ENCODE assay signal across 8 cellular contexts in genomic region chr7:28921822-28922221, GRCh38. TPM values are rescaled to one million over a fixed set of nuclear protein-coding genes. Genes with fewer than 3 reads are reported as not detected.
DNase-seq lines count a peak whose midpoint lies in the region; ATAC-seq and TF ChIP-seq lines count a peak whose summit lies in the region.

No MANE protein-coding gene starts in this region.

- H3K4me1 Mint-ChIP-seq in HFFc6 (ENCODE audit: low read depth) = peaks cover 6% of the 10 kb centered on the region; the same call in 1 of the 2 replicates
- H3K4me1 Mint-ChIP-seq in stimulated activated naive B cell treated with anti-CD40 and anti-IgM and Interleukin-4, amounts not matched to agents 10 μg/mL and 1 μg/mL and 100 μg/mL, for 72 hours = peaks cover 0 to 5% of the 10 kb centered on the region in 2 donors

- TF ChIP-seq CTCF in HFFc6 (IDR thresholded peaks at IDR 0.05) (peak; percentile 90), SK-N-SH (IDR thresholded peaks at IDR 0.05) (peak; percentile 97), choroid plexus epithelial cell (conservative IDR thresholded peaks at IDR 0.05; ENCODE audit: low read depth, low read length) (peak; percentile 92), left lung (IDR thresholded peaks at IDR 0.05) (peak; percentile 69 to 89)

- H3K4me3 Mint-ChIP-seq in HFFc6 = no peak overlapping the region
- no peak overlapping the region for H3K4me3 Mint-ChIP-seq in stimulated activated naive B cell treated with anti-CD40 and anti-IgM and Interleukin-4, amounts not matched to agents 10 μg/mL and 1 μg/mL and 100 μg/mL, for 72 hours

- intact Hi-C loops in left lung (cut with DNase I) = loop anchor here (5.0 to 10.0 kb wide), 3 partner anchors 183 to 485 kb away; no protein-coding TSS in a partner anchor

- H3K27ac ChIP-seq in SK-N-SH (ENCODE audit: low read depth in 2 of 2, low read length in 1 of 2) = peak overlapping the region in 1 of 2 experiments; percentile 93; a peak in 2 of 4 replicates
- H3K27ac ChIP-seq in left lung = no peak overlapping the region

- no peaks in the 10 kb centered on the region for H3K9me3 Mint-ChIP-seq in HFFc6
- no peaks in the 10 kb centered on the region for H3K9me3 Mint-ChIP-seq in stimulated activated naive B cell treated with anti-CD40 and anti-IgM and Interleukin-4, amounts not matched to agents 10 μg/mL and 1 μg/mL and 100 μg/mL, for 72 hours

- no peak overlapping the region for H3K27ac Mint-ChIP-seq in HFFc6
- no peak overlapping the region for H3K27ac Mint-ChIP-seq in stimulated activated naive B cell treated with anti-CD40 and anti-IgM and Interleukin-4, amounts not matched to agents 10 μg/mL and 1 μg/mL and 100 μg/mL, for 72 hours

- CTCF ChIA-PET in SK-N-SH (lab: Yijun Ruan, JAX) = interaction anchor here (0.6 to 19.1 kb wide), 129 partner anchors 10 to 1000 kb away, joined by 3 to 1647 read pairs (median 5); partner anchors contain the start of genes CHN2, CPVL and TRIL

- no peaks in the 10 kb centered on the region for H3K36me3 ChIP-seq in SK-N-SH (replicated peaks in 1 of 2; ENCODE audit: control insufficient read depth in 1 of 2, insufficient read depth in 2 of 2, low read length in 1 of 2)
- H3K36me3 ChIP-seq in left lung = no peaks in the 10 kb centered on the region

- H3K4me3 ChIP-seq in SK-N-SH (ENCODE audit: low read depth in 2 of 2, low read length in 1 of 2) (peak overlapping the region in 1 of 2 experiments; percentile 6; a peak in 1 of 4 replicates), choroid plexus epithelial cell (ENCODE audit: low read depth, low read length) (no peak overlapping the region), left lung (no peak overlapping the region)

- peaks cover 5% of the 10 kb centered on the region; the same call in 1 of the 2 replicates for H3K27me3 Mint-ChIP-seq in HFFc6 (ENCODE audit: insufficient read depth)
- H3K27me3 Mint-ChIP-seq in stimulated activated naive B cell treated with anti-CD40 and anti-IgM and Interleukin-4, amounts not matched to agents 10 μg/mL and 1 μg/mL and 100 μg/mL, for 72 hours = peaks cover 7 to 24% of the 10 kb centered on the region in 2 donors

- 0 out of 2 replicates have a peak, but pooled peaks cover 15% of the 10 kb centered on the region for H3K27me3 ChIP-seq in SK-N-SH (ENCODE audit: insufficient read depth)
- peaks cover 0 to 10% of the 10 kb centered on the region in 2 donors for H3K27me3 ChIP-seq in left lung

- TF ChIP-seq EP300 in SK-N-SH (IDR thresholded peaks at IDR 0.05; ENCODE audit: borderline replicate concordance in 1 of 2, low read depth in 1 of 2, low read length in 1 of 2) = peak in 1 of 2 experiments; percentile 77; a peak in 2 of 4 replicates

- peak overlapping the region; percentile 11; the same call in 1 of the 2 replicates for H3K4me2 ChIP-seq in SK-N-SH

- DNase-seq in stimulated activated naive CD4-positive, alpha-beta T cell (lab: John Stamatoyannopoulos, UW) = peak in 4 of 6 experiments; percentile 13 to 39 (median 22)
- no peak for DNase-seq in stimulated activated naive CD4-positive, alpha-beta T cell treated with Interleukin-2 at 50 U/mL for 16 hours (lab: John Stamatoyannopoulos, UW)
- DNase-seq in HFFc6 (peak; percentile 53), NCI-H1092 (lab: John Stamatoyannopoulos, UW) (peak; percentile 81), SK-N-SH (peak; percentile 84), choroid plexus epithelial cell (ENCODE audit: low read depth) (peak; percentile 86), left lung (no peak)
- no peak for DNase-seq in stimulated activated naive B cell treated with anti-CD40 and anti-IgM and Interleukin-4, amounts not matched to agents 10 μg/mL and 1 μg/mL and 100 μg/mL, for 72 hours

- H3F3A ChIP-seq in SK-N-SH (replicated peaks; ENCODE audit: insufficient read depth) = no peaks in the 10 kb centered on the region

- H3K9ac ChIP-seq in SK-N-SH = no peak overlapping the region

- under 1% methylated on average over 4 of the region's 4 CpGs for WGBS in SK-N-SH (ENCODE audit: low lambda C conversion rate)

- H3K9me3 ChIP-seq in SK-N-SH (no peaks in the 10 kb centered on the region), left lung (no peaks in the 10 kb centered on the region)

- H3K9me2 ChIP-seq in SK-N-SH = no peaks in the 10 kb centered on the region

- H3K36me3 Mint-ChIP-seq in HFFc6 (ENCODE audit: low read depth) = no peaks in the 10 kb centered on the region
- H3K36me3 Mint-ChIP-seq in stimulated activated naive B cell treated with anti-CD40 and anti-IgM and Interleukin-4, amounts not matched to agents 10 μg/mL and 1 μg/mL and 100 μg/mL, for 72 hours = no peaks in the 10 kb centered on the region

- POLR2A ChIA-PET in SK-N-SH (lab: Yijun Ruan, JAX) = interaction anchor here (0.6 to 1.1 kb wide), 2 partner anchors 177 to 429 kb away, joined by 3 to 4 read pairs; no protein-coding TSS in a partner anchor

- H4K20me1 ChIP-seq in SK-N-SH (ENCODE audit: insufficient read depth) = no peaks in the 10 kb centered on the region

- TF ChIP-seq RAD21 in SK-N-SH (IDR thresholded peaks at IDR 0.05; ENCODE audit: low read length) = peak; percentile 87

- peaks cover 0 to 13% of the 10 kb centered on the region in 2 experiments; a peak in 3 of 4 replicates for H3K4me1 ChIP-seq in SK-N-SH (ENCODE audit: control insufficient read depth in 1 of 2, insufficient read depth in 2 of 2, low read depth in 1 of 2, low read length in 1 of 2)
- H3K4me1 ChIP-seq in left lung = peaks cover 0 to 20% of the 10 kb centered on the region in 2 donors

- H3K79me2 ChIP-seq in SK-N-SH (ENCODE audit: insufficient read depth) = no peaks in the 10 kb centered on the region

- peak; percentile 98 for ATAC-seq in left lung
- peak; percentile 84 to 89 for ATAC-seq in stimulated activated naive B cell treated with anti-CD40 and anti-IgM and Interleukin-4, amounts not matched to agents 10 μg/mL and 1 μg/mL and 100 μg/mL, for 72 hours (replicated peaks)

- peak overlapping the region; percentile 38; the same call in 1 of the 2 replicates for H2AFZ ChIP-seq in SK-N-SH (ENCODE audit: low read depth)

TF ChIP-seq in SK-N-SH, 30 proteins besides CTCF, POLR2A, EP300 and RAD21 (continues in another document):
- TF ChIP-seq REST (IDR thresholded peaks at IDR 0.05; ENCODE audit: low read depth, low read length) = no peak
- TF ChIP-seq CHD2 (IDR thresholded peaks at IDR 0.05; ENCODE audit: low read length, partially characterized antibody) = peak; percentile 77
- peak; percentile 93 for TF ChIP-seq SMC3 (IDR thresholded peaks at IDR 0.05; ENCODE audit: low read depth, low read length)
- TF ChIP-seq GATA2 (CRISPR knock-in tag; IDR thresholded peaks at IDR 0.05) = peak; percentile 87
- TF ChIP-seq TCF12 (IDR thresholded peaks at IDR 0.05) = no peak
- no peak for TF ChIP-seq PBX3 (IDR thresholded peaks at IDR 0.05)
- TF ChIP-seq NRF1 (IDR thresholded peaks at IDR 0.05; ENCODE audit: low read depth, low read length) = peak; percentile 30; the same call in 1 of the 2 replicates
- TF ChIP-seq FOXM1 (IDR thresholded peaks at IDR 0.05; ENCODE audit: low read depth) = 0 out of 2 replicates have a peak, but pooled peaks have one; percentile 17
- TF ChIP-seq NFIC (IDR thresholded peaks at IDR 0.05; ENCODE audit: borderline replicate concordance) = 0 out of 2 replicates have a peak, but pooled peaks have one; percentile 7
- TF ChIP-seq RXRA (IDR thresholded peaks at IDR 0.05; ENCODE audit: borderline replicate concordance, low read depth) = no peak
- TF ChIP-seq FOSL2 (IDR thresholded peaks at IDR 0.05; ENCODE audit: borderline replicate concordance, low read depth) = no peak
- TF ChIP-seq FOXJ3 (CRISPR knock-in tag; IDR thresholded peaks at IDR 0.05) = 0 out of 2 replicates have a peak, but pooled peaks have one; percentile 22
- TF ChIP-seq MXI1 (IDR thresholded peaks at IDR 0.05; ENCODE audit: low read depth, low read length) = 0 out of 2 replicates have a peak, but pooled peaks have one; percentile 28

RNA-seq across cellular contexts. Expression of gene TRIL, which starts 36.3 kb away (rescaled TPM):
- under 1 TPM in 2 of 6 experiments, not detected in 4; 0.07 to 0.08 TPM for total RNA-seq in HFFc6 (2021; fragmentation: NEBNext Ultra II Directional; extraction: Animal tissue kit (Norgen Biotek cat#: 25700))
- 0.18 and 0.28 TPM in 2 replicates for polyA plus RNA-seq in SK-N-SH (2012; rRNA removed)
- 0.23 and 0.41 TPM in 2 replicates for polyA plus RNA-seq in SK-N-SH (2012; cell fraction: cytosol; rRNA removed)
- 0.08 and 0.16 TPM in 2 replicates for polyA plus RNA-seq in SK-N-SH (2012; cell fraction: nucleus; rRNA removed)
- total RNA-seq in left lung = 1 to 10 TPM; 2.9 to 6.9 TPM

Comparison
In these comparisons a context has a peak if more than half of its experiments do, and no peak if none do; other contexts are left out.
1. DNase-seq: peak in stimulated activated naive CD4-positive, alpha-beta T cell (4 of 6), HFFc6 (single experiment), NCI-H1092 (single experiment), SK-N-SH (single experiment) and choroid plexus epithelial cell (single experiment); none in stimulated activated naive CD4-positive, alpha-beta T cell treated with Interleukin-2 at 50 U/mL for 16 hours (single experiment), left lung (0 of 2) and stimulated activated naive B cell treated with anti-CD40 and anti-IgM and Interleukin-4, amounts not matched to agents 10 μg/mL and 1 μg/mL and 100 μg/mL, for 72 hours (single experiment).
2. Peak in every context shown above with its lines, with median percentiles within 50 percentile points of each other: CTCF ChIP-seq.